In the genomic region with DNA sequence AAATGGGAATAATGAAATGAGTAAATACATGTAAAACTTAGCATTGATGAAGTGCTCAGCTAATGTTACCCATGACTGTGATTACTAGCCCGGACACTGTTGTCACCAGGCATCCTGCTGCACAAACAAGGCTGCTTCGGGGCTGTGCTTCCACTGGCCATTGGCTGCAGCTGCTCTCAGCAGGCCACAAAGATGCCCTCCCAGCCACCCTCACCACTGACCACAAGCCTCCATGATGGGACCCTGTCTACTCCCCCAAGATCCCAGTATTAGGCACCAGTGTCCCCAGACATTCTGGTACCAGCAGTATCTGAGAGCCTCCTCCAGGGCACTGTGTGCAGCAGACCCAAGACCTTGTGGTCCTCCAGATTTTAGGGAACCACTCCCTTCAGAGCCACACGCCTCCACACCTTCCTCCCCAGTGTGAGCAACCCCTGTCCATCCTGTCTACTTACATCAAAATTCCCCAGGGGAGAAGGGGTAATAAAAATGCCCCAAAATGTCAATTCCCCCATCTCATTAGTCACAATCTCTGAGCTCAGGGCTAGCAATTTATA, we compare ENCODE assay signal across 19 cellular contexts. TPM values are rescaled to one million over a fixed set of nuclear protein-coding genes. Genes with fewer than 3 reads are reported as not detected.
A peak's percentile ranks its signal among the peaks of the same experiment; 100 is the strongest.
DNase-seq lines count a peak whose midpoint lies in the region; ATAC-seq and TF ChIP-seq lines count a peak whose summit lies in the region.
"Had no signal": no experiment of that assay in that cellular context is flagged by ENCODE, and none has a peak within 500 bp of the region (broad histone marks: within the 10 kb centered on the region; RNA-seq: fewer than 3 reads in every experiment).

No MANE protein-coding gene starts in this region.

- peaks cover 37% of the 10 kb centered on the region for H3K4me1 Mint-ChIP-seq in activated T-cell treated with anti-CD3 and anti-CD28 coated beads, Interleukin-2, amount 50 U/mL, for 24 hours (ENCODE audit: low read depth)
- peaks cover 30% of the 10 kb centered on the region for H3K4me1 Mint-ChIP-seq in activated naive CD8-positive, alpha-beta T cell treated with anti-CD3 and anti-CD28 coated beads, Interleukin-2, amount 50 U/mL, for 24 hours
- peaks cover 56% of the 10 kb centered on the region for H3K4me1 Mint-ChIP-seq in stimulated activated naive CD8-positive, alpha-beta T cell treated with anti-CD3 and anti-CD28 coated beads, Interleukin-15, amount 100 ng/mL, for 72 hours
- H3K4me1 Mint-ChIP-seq in CD14-positive monocyte, result no peaks in the 10 kb centered on the region
- H3K4me1 Mint-ChIP-seq: naive B cell had no signal

- ATAC-seq in activated naive CD8-positive, alpha-beta T cell treated with anti-CD3 and anti-CD28 coated beads, Interleukin-2, amount 50 U/mL, for 24 hours, result peak; percentile 17
- peak; percentile 33 for ATAC-seq in stimulated activated naive CD8-positive, alpha-beta T cell treated with anti-CD3 and anti-CD28 coated beads, Interleukin-15, amount 100 ng/mL, for 72 hours
- no peak for ATAC-seq in HG03175 (IDR thresholded peaks at IDR 0.05; ENCODE audit: unreplicated experiment)
- ATAC-seq: A549 had no signal

- H3K4me3 Mint-ChIP-seq in activated T-cell treated with anti-CD3 and anti-CD28 coated beads, Interleukin-2, amount 50 U/mL, for 24 hours, result no peak overlapping the region
- H3K4me3 Mint-ChIP-seq in activated naive CD8-positive, alpha-beta T cell treated with anti-CD3 and anti-CD28 coated beads, Interleukin-2, amount 50 U/mL, for 24 hours, result peak overlapping the region; percentile 49
- peak overlapping the region; percentile 23 to 87 for H3K4me3 Mint-ChIP-seq in stimulated activated naive CD8-positive, alpha-beta T cell treated with anti-CD3 and anti-CD28 coated beads, Interleukin-15, amount 100 ng/mL, for 72 hours
- H3K4me3 Mint-ChIP-seq in CD14-positive monocyte, result no peak overlapping the region
- H3K4me3 Mint-ChIP-seq: dendritic cell treated with granulocyte-macrophage colony-stimulating factor and Interleukin-4, amounts not matched to agents 40 ng/mL and 50 ng/mL, for 4 days; naive B cell; T-helper 2 cell treated with Interferon-gamma antibody and Interleukin-4, amounts not matched to agents 5 μg/mL and 100 μg/mL, for 36 hours had no signal

- no peak for TF ChIP-seq CTCF in CD14-positive monocyte (IDR thresholded peaks at IDR 0.05)

- no peaks in the 10 kb centered on the region for H3K9me3 Mint-ChIP-seq in activated T-cell treated with anti-CD3 and anti-CD28 coated beads, Interleukin-2, amount 50 U/mL, for 24 hours
- H3K9me3 Mint-ChIP-seq in activated naive CD8-positive, alpha-beta T cell treated with anti-CD3 and anti-CD28 coated beads, Interleukin-2, amount 50 U/mL, for 24 hours, result no peaks in the 10 kb centered on the region
- H3K9me3 Mint-ChIP-seq in stimulated activated naive CD8-positive, alpha-beta T cell treated with anti-CD3 and anti-CD28 coated beads, Interleukin-15, amount 100 ng/mL, for 72 hours, result no peaks in the 10 kb centered on the region
- no peaks in the 10 kb centered on the region for H3K9me3 Mint-ChIP-seq in CD14-positive monocyte
- H3K9me3 Mint-ChIP-seq: dendritic cell treated with granulocyte-macrophage colony-stimulating factor and Interleukin-4, amounts not matched to agents 40 ng/mL and 50 ng/mL, for 4 days; naive B cell; T-helper 2 cell treated with Interferon-gamma antibody and Interleukin-4, amounts not matched to agents 5 μg/mL and 100 μg/mL, for 36 hours had no signal

- no peak for DNase-seq in activated T-cell treated with anti-CD3 and anti-CD28 coated beads, Interleukin-2, amount 50 U/mL, for 24 hours
- no peak for DNase-seq in activated T-cell treated with anti-CD3 and anti-CD28 coated beads, Interleukin-2, amount 50 U/mL, for 48 hours
- no peak for DNase-seq in activated naive CD8-positive, alpha-beta T cell treated with anti-CD3 and anti-CD28 coated beads, Interleukin-2, amount 50 U/mL, for 24 hours
- DNase-seq in stimulated activated naive CD8-positive, alpha-beta T cell treated with anti-CD3 and anti-CD28 coated beads, Interleukin-15, amount 100 ng/mL, for 72 hours, result no peak
- DNase-seq in CD14-positive monocyte (ENCODE audit: low spot score), result no peak
- DNase-seq: activated effector memory CD4-positive, alpha-beta T cell treated with Interleukin-2 at 50 U/mL for 16 hours; amygdala; BE2C; HCEC 1CT; naive B cell; NCI-H1105; NCI-H524; RPMI8226 had no signal

- H3K27me3 Mint-ChIP-seq in activated T-cell treated with anti-CD3 and anti-CD28 coated beads, Interleukin-2, amount 50 U/mL, for 24 hours, result no peaks in the 10 kb centered on the region
- no peaks in the 10 kb centered on the region for H3K27me3 Mint-ChIP-seq in activated naive CD8-positive, alpha-beta T cell treated with anti-CD3 and anti-CD28 coated beads, Interleukin-2, amount 50 U/mL, for 24 hours
- no peaks in the 10 kb centered on the region for H3K27me3 Mint-ChIP-seq in stimulated activated naive CD8-positive, alpha-beta T cell treated with anti-CD3 and anti-CD28 coated beads, Interleukin-15, amount 100 ng/mL, for 72 hours
- H3K27me3 Mint-ChIP-seq in CD14-positive monocyte (ENCODE audit: low read depth in 3 of 3), result peaks cover 9 to 15% (median 12%) of the 10 kb centered on the region in 3 donors

- H3K27ac Mint-ChIP-seq in activated T-cell treated with anti-CD3 and anti-CD28 coated beads, Interleukin-2, amount 50 U/mL, for 24 hours, result peak overlapping the region; percentile 90
- peak overlapping the region; percentile 27 for H3K27ac Mint-ChIP-seq in activated naive CD8-positive, alpha-beta T cell treated with anti-CD3 and anti-CD28 coated beads, Interleukin-2, amount 50 U/mL, for 24 hours
- peak overlapping the region; percentile 20 to 99 for H3K27ac Mint-ChIP-seq in stimulated activated naive CD8-positive, alpha-beta T cell treated with anti-CD3 and anti-CD28 coated beads, Interleukin-15, amount 100 ng/mL, for 72 hours
- H3K27ac Mint-ChIP-seq in CD14-positive monocyte, result peak overlapping the region in 1 of 7 donors; percentile 32
- H3K27ac Mint-ChIP-seq: dendritic cell treated with granulocyte-macrophage colony-stimulating factor and Interleukin-4, amounts not matched to agents 40 ng/mL and 50 ng/mL, for 4 days; naive B cell; T-helper 2 cell treated with Interferon-gamma antibody and Interleukin-4, amounts not matched to agents 5 μg/mL and 100 μg/mL, for 36 hours had no signal

- intact Hi-C loops in CD14-positive monocyte (cut with micrococcal nuclease), result no loop called here

- H3K36me3 Mint-ChIP-seq in activated T-cell treated with anti-CD3 and anti-CD28 coated beads, Interleukin-2, amount 50 U/mL, for 24 hours (ENCODE audit: low read depth), result no peaks in the 10 kb centered on the region
- no peaks in the 10 kb centered on the region for H3K36me3 Mint-ChIP-seq in activated naive CD8-positive, alpha-beta T cell treated with anti-CD3 and anti-CD28 coated beads, Interleukin-2, amount 50 U/mL, for 24 hours (ENCODE audit: low read depth)
- H3K36me3 Mint-ChIP-seq in CD14-positive monocyte, result no peaks in the 10 kb centered on the region
- H3K36me3 Mint-ChIP-seq: naive B cell had no signal

RNA-seq across cellular contexts. Expression of a gene that starts 19.7 kb away (rescaled TPM):
- polyA plus RNA-seq in CD14-positive monocyte, result 10 to 100 TPM; 59.4 to 77.7 TPM

RNA-seq across cellular contexts. Expression of a gene that starts 28.0 kb away (rescaled TPM):
- 10 to 100 TPM; 55.4 to 87.9 TPM for polyA plus RNA-seq in CD14-positive monocyte

RNA-seq across cellular contexts. Expression of a gene that starts 40.6 kb away (rescaled TPM):
- under 1 TPM in 1 of 2 donors, not detected in 1; 0.76 TPM for polyA plus RNA-seq in CD14-positive monocyte
- polyA plus RNA-seq: A549, endothelial cell of umbilical vein, SK-N-SH had no signal

RNA-seq across cellular contexts. Expression of a gene that starts 42.4 kb away (rescaled TPM):
- polyA plus RNA-seq in CD14-positive monocyte, result 1 to 10 TPM in 1 of 2 donors, not detected in 1; 1.4 TPM
- polyA plus RNA-seq: A549, endothelial cell of umbilical vein had no signal

RNA-seq across cellular contexts. Expression of a gene that starts 52.5 kb away (rescaled TPM):
- 10 to 100 TPM; 13.6 to 21.9 TPM for polyA plus RNA-seq in CD14-positive monocyte

Comparison
In these comparisons a context has a peak if more than half of its experiments do, and no peak if none do; other contexts are left out.
1. H3K4me3 Mint-ChIP-seq: peak in activated naive CD8-positive, alpha-beta T cell treated with anti-CD3 and anti-CD28 coated beads, Interleukin-2, amount 50 U/mL, for 24 hours (single experiment) and stimulated activated naive CD8-positive, alpha-beta T cell treated with anti-CD3 and anti-CD28 coated beads, Interleukin-15, amount 100 ng/mL, for 72 hours (2 of 2); none in activated T-cell treated with anti-CD3 and anti-CD28 coated beads, Interleukin-2, amount 50 U/mL, for 24 hours (single experiment) and CD14-positive monocyte (0 of 2).